ENCODE assay signal across 7 cellular contexts in genomic region chr14:92049781-92050180, GRCh38.
"Had no signal": no experiment of that assay in that cellular context is flagged by ENCODE, and none has a peak within 500 bp of the region (broad histone marks: within the 10 kb centered on the region; RNA-seq: fewer than 3 reads in every experiment).

No MANE protein-coding gene starts in this region.

- DNase-seq: IMR-90, KBM-7, KG1 had no signal

- ATAC-seq: HepG2 had no signal

- H3K4me2 ChIP-seq: KMS-11 had no signal

- H3K27ac ChIP-seq: HL-60, KMS-11 had no signal

- H3K9ac ChIP-seq: KMS-11 had no signal

- FAIRE-seq: HepG2, HTR-8/SVneo had no signal
